In genomic region chr9:135792268-135793128, GRCh38 we compare ENCODE assay signal across 19 cellular contexts.
DNase-seq lines count a peak whose midpoint lies in the region; ATAC-seq and TF ChIP-seq lines count a peak whose summit lies in the region.
"Had no signal": no experiment of that assay in that cellular context is flagged by ENCODE, and none has a peak within 500 bp of the region (broad histone marks: within the 10 kb centered on the region; RNA-seq: fewer than 3 reads in every experiment).

No MANE protein-coding gene starts in this region.

- TF ChIP-seq CTCF in breast epithelium (IDR thresholded peaks at IDR 0.05) (no peak), Panc1 (IDR thresholded peaks at IDR 0.05) (peak; percentile 48), vagina (IDR thresholded peaks at IDR 0.05) (no peak)

- in situ Hi-C loops in T47D (cut with HindIII; ENCODE audit: low pct_unique_long_range_greater_than_20kb, low sequenced_read_pairs) (no loop called here), Panc1 (cut with HindIII; ENCODE audit: low pct_unique_long_range_greater_than_20kb, low sequenced_read_pairs) (no loop called here)

- POLR2A ChIA-PET in Panc1 (lab: Charles Lee) = no interaction called here

- intact Hi-C loops in breast epithelium (cut with DNase I; ENCODE audit: low total_unique reads) = no loop called here
- intact Hi-C loops in Panc1 (cut with micrococcal nuclease; ENCODE audit: unreplicated experiment) = no loop called here
- intact Hi-C loops in vagina (cut with DNase I) = no loop called here

- CTCF ChIA-PET in Panc1 (lab: Charles Lee) = no interaction called here

- H3K9me3 ChIP-seq in breast epithelium (no peaks in the 10 kb centered on the region), Panc1 (ENCODE audit: control insufficient read depth, insufficient read depth, low read depth, low read length) (no peaks in the 10 kb centered on the region), vagina (no peaks in the 10 kb centered on the region)

- H3K4me1 ChIP-seq in breast epithelium = no peaks in the 10 kb centered on the region
- H3K4me1 ChIP-seq in Panc1 (ENCODE audit: control insufficient read depth, insufficient read depth, low read length) = no peaks in the 10 kb centered on the region
- H3K4me1 ChIP-seq in vagina = peaks cover 4% of the 10 kb centered on the region

- H3K27me3 ChIP-seq in breast epithelium (peaks cover 0 to 15% of the 10 kb centered on the region in 2 donors), Panc1 (ENCODE audit: control insufficient read depth, insufficient read depth, low read length) (no peaks in the 10 kb centered on the region), vagina (no peaks in the 10 kb centered on the region)

- peak; percentile 18; the same call in 1 of the 2 replicates for ATAC-seq in Panc1
- ATAC-seq: GM12878 had no signal

- H3K4me3 ChIP-seq in breast epithelium (no peak overlapping the region), Panc1 (ENCODE audit: low read depth in 2 of 2, low read length in 2 of 2) (no peak overlapping the region), vagina (no peak overlapping the region)
- H3K4me3 ChIP-seq: GM12878, GM23248 had no signal

- TF ChIP-seq POLR2A in breast epithelium (IDR thresholded peaks at IDR 0.05) = no peak
- TF ChIP-seq POLR2A in vagina (IDR thresholded peaks at IDR 0.05) = no peak

- H3K36me3 ChIP-seq in breast epithelium (no peaks in the 10 kb centered on the region), Panc1 (ENCODE audit: control insufficient read depth, insufficient read depth, low read length) (no peaks in the 10 kb centered on the region), vagina (no peaks in the 10 kb centered on the region)

- peak; percentile 70 to 75 for DNase-seq in T47D (ENCODE audit: low read depth in 1 of 2, low spot score in 1 of 2)
- DNase-seq in breast epithelium (ENCODE audit: low spot score in 2 of 2) = no peak
- DNase-seq in Daoy (ENCODE audit: low read depth) = peak; percentile 49
- DNase-seq in Panc1 (ENCODE audit: low read depth, low spot score) = no peak
- DNase-seq in iPS-NIHi11 (ENCODE audit: low spot score) = peak; percentile 35
- DNase-seq in substantia nigra (lab: John Stamatoyannopoulos, UW) = no peak
- DNase-seq in kidney glomerular epithelial cell (lab: John Stamatoyannopoulos, UW) = no peak
- no peak for DNase-seq in vagina (ENCODE audit: extremely low spot score in 2 of 2)
- DNase-seq: AML-193; Calu3; CD4-positive, CD25-positive, alpha-beta regulatory T cell; DMS79; GM23248; KG1; NCI-H1105 treated with DMSO at 0.1 percent for 48 hours; NCI-H187; NCI-H345; SIG-M5 had no signal

- H3K27ac ChIP-seq in breast epithelium (no peak overlapping the region), Panc1 (ENCODE audit: low read length) (no peak overlapping the region), substantia nigra (ENCODE audit: low read depth, low read length, poor library complexity, severe bottlenecking) (no peak overlapping the region), vagina (no peak overlapping the region)
- H3K27ac ChIP-seq: GM23248 had no signal

- no TSS peak for BruUV-seq in Panc1 (replicated peaks; lab: Mats Ljungman, UMichigan)

Comparison
In these comparisons a context has a peak if more than half of its experiments do, and no peak if none do; other contexts are left out.
1. DNase-seq: peak in T47D (2 of 2), Daoy (single experiment) and iPS-NIHi11 (single experiment); none in breast epithelium (0 of 2), Panc1 (single experiment), substantia nigra (0 of 49), kidney glomerular epithelial cell (single experiment) and vagina (0 of 2).